In the genomic region with DNA sequence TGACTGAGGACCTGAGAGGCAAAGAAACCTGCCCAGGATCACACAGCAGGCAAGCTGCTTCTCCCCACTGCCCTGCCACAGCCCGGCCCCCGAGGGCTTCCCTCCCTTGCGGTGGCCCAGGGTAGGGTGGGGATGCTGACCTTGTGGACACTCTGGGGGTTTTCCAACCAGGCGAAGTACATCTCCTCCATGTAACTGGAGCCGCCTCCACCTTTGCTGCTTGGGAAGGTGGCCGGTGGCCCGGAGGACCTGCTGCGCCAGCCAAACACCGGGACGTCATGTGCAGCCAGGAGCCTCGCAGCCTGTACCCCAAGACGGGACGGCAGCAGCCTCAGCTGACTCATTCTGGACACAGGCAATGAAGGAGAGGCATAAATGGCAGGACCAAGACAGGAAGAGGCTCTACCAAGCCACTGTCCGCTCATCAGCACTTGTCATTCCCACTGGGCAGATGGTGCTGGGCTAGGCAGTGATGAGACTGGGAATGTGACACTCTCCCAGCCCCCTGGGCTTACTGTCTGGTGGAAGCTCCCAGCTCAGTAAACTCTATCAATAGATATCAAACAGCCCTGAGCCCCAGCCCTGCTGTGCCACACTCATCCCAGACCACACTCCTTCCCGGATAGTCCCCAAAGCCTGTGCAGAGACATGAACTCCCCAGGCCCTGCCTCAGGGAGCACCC, we compare ENCODE assay signal across 27 cellular contexts. TPM values are rescaled to one million over a fixed set of nuclear protein-coding genes. Genes with fewer than 3 reads are reported as not detected.
DNase-seq lines count a peak whose midpoint lies in the region; ATAC-seq, FAIRE-seq and TF ChIP-seq lines count a peak whose summit lies in the region.
"Had no signal": no experiment of that assay in that cellular context is flagged by ENCODE, and none has a peak within 500 bp of the region (broad histone marks: within the 10 kb centered on the region; RNA-seq: fewer than 3 reads in every experiment).

No MANE protein-coding gene starts in this region.

- TF ChIP-seq EP300 in HepG2 (IDR thresholded peaks at IDR 0.05; ENCODE audit: low read depth in 2 of 2, low read length in 2 of 2) = no peak
- no peak for TF ChIP-seq EP300 in HepG2 (CRISPR knock-in tag; IDR thresholded peaks at IDR 0.05; ENCODE audit: borderline replicate concordance)

- no peak overlapping the region for H3K4ac ChIP-seq in neuronal stem cell (ENCODE audit: low read length)

- no peaks in the 10 kb centered on the region for H3K27me3 Mint-ChIP-seq in endodermal cell (ENCODE audit: insufficient read depth)
- peaks cover 17 to 69% (median 37%) of the 10 kb centered on the region in 5 donors for H3K27me3 Mint-ChIP-seq in naive thymus-derived CD4-positive, alpha-beta T cell
- H3K27me3 Mint-ChIP-seq in activated T-helper 17 cell treated with anti-CD3 and anti-CD28 coated beads, Interleukin-2, amount 50 U/mL, for 72 hours = peaks cover 17% of the 10 kb centered on the region
- peaks cover 22% of the 10 kb centered on the region for H3K27me3 Mint-ChIP-seq in activated CD4-positive, alpha-beta T cell treated with anti-CD3 and anti-CD28 coated beads for 36 hours

- in situ Hi-C loops in HepG2 (cut with HindIII; ENCODE audit: extremely low pct_ligation_motif_present, low pct_unique_long_range_greater_than_20kb) = no loop called here

- DNase-seq in HepG2 (ENCODE audit: low spot score) (no peak), right lobe of liver (no peak), endodermal cell (peak; percentile 38), neuronal stem cell (ENCODE audit: low spot score) (no peak), amygdala (lab: John Stamatoyannopoulos, UW) (no peak)
- no peak for DNase-seq in naive thymus-derived CD4-positive, alpha-beta T cell
- no peak for DNase-seq in activated CD4-positive, alpha-beta T cell treated with anti-CD3 and anti-CD28 coated beads for 36 hours
- DNase-seq: 8988T; ACHN; CD4-positive, CD25-positive, alpha-beta regulatory T cell; DMS153; GM23248; HFFc6; KBM-7; MV-4-11; NCI-H1105; NCI-H1436 treated with DMSO at 0.1 percent for 48 hours; NCI-H187 treated with DMSO at 0.1 percent for 48 hours; NCI-H524; NCI-H774; SIG-M5 had no signal

- H3K27me3 ChIP-seq in HepG2 (ENCODE audit: control insufficient read depth in 1 of 2, insufficient read depth in 2 of 2, low read length in 2 of 2) (no peaks in the 10 kb centered on the region; a peak in 1 of 5 replicates), right lobe of liver (no peaks in the 10 kb centered on the region), endodermal cell (ENCODE audit: control insufficient read depth, insufficient read depth, low read length, poor library complexity, severe bottlenecking) (no peaks in the 10 kb centered on the region), neuronal stem cell (ENCODE audit: control insufficient read depth in 3 of 3, insufficient read depth in 3 of 3, low read depth in 1 of 3, low read length in 3 of 3) (peaks cover 0 to 16% (median 4%) of the 10 kb centered on the region in 3 experiments)
- no peaks in the 10 kb centered on the region for H3K27me3 ChIP-seq in naive thymus-derived CD4-positive, alpha-beta T cell (ENCODE audit: control insufficient read depth in 2 of 2, insufficient read depth in 2 of 2, low read length in 2 of 2)
- H3K27me3 ChIP-seq: BLaER1 had no signal

- no peak overlapping the region for H2AK5ac ChIP-seq in neuronal stem cell (ENCODE audit: low read depth, low read length)

- H4K8ac ChIP-seq in neuronal stem cell (ENCODE audit: low read depth, low read length) = no peak overlapping the region

- no peak for TF ChIP-seq RAD21 in HepG2 (CRISPR knock-in tag; IDR thresholded peaks at IDR 0.05)

- ATAC-seq in HepG2 (no peak), right lobe of liver (no peak)
- ATAC-seq in naive thymus-derived CD4-positive, alpha-beta T cell = no peak
- no peak for ATAC-seq in activated T-helper 17 cell treated with anti-CD3 and anti-CD28 coated beads, Interleukin-2, amount 50 U/mL, for 72 hours (replicated peaks)
- ATAC-seq in activated CD4-positive, alpha-beta T cell treated with anti-CD3 and anti-CD28 coated beads for 36 hours = no peak

- no peak overlapping the region for H4K91ac ChIP-seq in neuronal stem cell (ENCODE audit: low read depth, low read length, poor library complexity)

- no peak overlapping the region for H2AFZ ChIP-seq in HepG2 (ENCODE audit: low read length)
- H2AFZ ChIP-seq in neuronal stem cell (ENCODE audit: low read length) = no peak overlapping the region
- H2AFZ ChIP-seq: GM23248 had no signal

- no peak overlapping the region for H2BK5ac ChIP-seq in neuronal stem cell (ENCODE audit: low read length)

- H3K4me3 ChIP-seq in HepG2 (replicated peaks in 1 of 3; ENCODE audit: insufficient read depth in 1 of 3, low read depth in 2 of 3, low read length in 3 of 3) (no peak overlapping the region), right lobe of liver (no peak overlapping the region), endodermal cell (ENCODE audit: low read length) (no peak overlapping the region), neuronal stem cell (ENCODE audit: low read length in 2 of 2) (no peak overlapping the region)
- H3K4me3 ChIP-seq in naive thymus-derived CD4-positive, alpha-beta T cell (ENCODE audit: low read length) = no peak overlapping the region
- H3K4me3 ChIP-seq: BLaER1, GM23248, HAP-1 had no signal

- WGBS in HepG2 (ENCODE audit: low lambda C conversion rate) = 81% methylated on average over 6 of the region's 15 CpGs
- WGBS in right lobe of liver (ENCODE audit: insufficient coverage, low coverage, low lambda C conversion rate, missing lambda C conversion rate) = no CpG with 5 or more reads among the region's 15 CpGs
- 93% methylated on average over 10 to 15 of the region's 15 CpGs for WGBS in endodermal cell (ENCODE audit: insufficient coverage in 1 of 2, insufficient read length in 1 of 2), 2 experiments
- no CpG with 5 or more reads among the region's 15 CpGs for WGBS in neuronal stem cell (ENCODE audit: extremely low coverage in 2 of 2, insufficient read length in 2 of 2, insufficient replicate concordance in 1 of 2), 2 donors

- H3K27ac Mint-ChIP-seq in endodermal cell = no peak overlapping the region
- no peak overlapping the region for H3K27ac Mint-ChIP-seq in naive thymus-derived CD4-positive, alpha-beta T cell
- no peak overlapping the region for H3K27ac Mint-ChIP-seq in activated T-helper 17 cell treated with anti-CD3 and anti-CD28 coated beads, Interleukin-2, amount 50 U/mL, for 72 hours
- no peak overlapping the region for H3K27ac Mint-ChIP-seq in activated CD4-positive, alpha-beta T cell treated with anti-CD3 and anti-CD28 coated beads for 36 hours
- H3K27ac Mint-ChIP-seq: CD4-positive, CD25-positive, alpha-beta regulatory T cell; HFFc6 had no signal

- CTCF ChIA-PET in HepG2 (lab: Yijun Ruan, JAX; ENCODE audit: low intra/inter-chr PET ratio, low total read pairs) = no interaction called here
- CTCF ChIA-PET in naive thymus-derived CD4-positive, alpha-beta T cell (lab: Charles Lee) = no interaction called here
- CTCF ChIA-PET in activated CD4-positive, alpha-beta T cell treated with anti-CD3 and anti-CD28 coated beads for 36 hours (lab: Charles Lee) = no interaction called here

- intact Hi-C loops in HepG2 (cut with micrococcal nuclease; ENCODE audit: unreplicated experiment) = no loop called here
- intact Hi-C loops in right lobe of liver (cut with DNase I) = no loop called here
- intact Hi-C loops in naive thymus-derived CD4-positive, alpha-beta T cell (cut with micrococcal nuclease) = no loop called here
- intact Hi-C loops in activated CD4-positive, alpha-beta T cell treated with anti-CD3 and anti-CD28 coated beads for 36 hours (cut with DNase I, micrococcal nuclease) = no loop called here

- 0 out of 2 replicates have a peak, but pooled peaks cover 6% of the 10 kb centered on the region for H4K20me1 ChIP-seq in HepG2 (ENCODE audit: insufficient read depth, low read length)

- H3K4me2 ChIP-seq in HepG2 (ENCODE audit: low read depth, low read length) (no peak overlapping the region), neuronal stem cell (ENCODE audit: insufficient read depth, low read length, poor library complexity, severe bottlenecking) (no peak overlapping the region)
- H3K4me2 ChIP-seq: BLaER1 had no signal

- H3K36me3 Mint-ChIP-seq in endodermal cell (ENCODE audit: low read depth) = no peaks in the 10 kb centered on the region
- H3K36me3 Mint-ChIP-seq in naive thymus-derived CD4-positive, alpha-beta T cell = peaks cover 0 to 4% (median 0%) of the 10 kb centered on the region in 5 donors
- no peaks in the 10 kb centered on the region for H3K36me3 Mint-ChIP-seq in activated T-helper 17 cell treated with anti-CD3 and anti-CD28 coated beads, Interleukin-2, amount 50 U/mL, for 72 hours (ENCODE audit: low read depth)
- no peaks in the 10 kb centered on the region for H3K36me3 Mint-ChIP-seq in activated CD4-positive, alpha-beta T cell treated with anti-CD3 and anti-CD28 coated beads for 36 hours (ENCODE audit: low read depth)
- H3K36me3 Mint-ChIP-seq: CD4-positive, CD25-positive, alpha-beta regulatory T cell had no signal

- peaks cover 11% of the 10 kb centered on the region for H3K4me1 Mint-ChIP-seq in endodermal cell
- H3K4me1 Mint-ChIP-seq in naive thymus-derived CD4-positive, alpha-beta T cell = peaks cover 0 to 8% (median 7%) of the 10 kb centered on the region in 7 donors
- no peaks in the 10 kb centered on the region for H3K4me1 Mint-ChIP-seq in activated T-helper 17 cell treated with anti-CD3 and anti-CD28 coated beads, Interleukin-2, amount 50 U/mL, for 72 hours
- H3K4me1 Mint-ChIP-seq in activated CD4-positive, alpha-beta T cell treated with anti-CD3 and anti-CD28 coated beads for 36 hours = peaks cover 4% of the 10 kb centered on the region

- no peak overlapping the region for H3K18ac ChIP-seq in neuronal stem cell (ENCODE audit: low read length)

- H3K9me3 ChIP-seq in HepG2 (ENCODE audit: low read length) (no peaks in the 10 kb centered on the region), right lobe of liver (no peaks in the 10 kb centered on the region), endodermal cell (ENCODE audit: control insufficient read depth, low read length) (no peaks in the 10 kb centered on the region), neuronal stem cell (replicated peaks in 1 of 2; ENCODE audit: control insufficient read depth in 2 of 2, insufficient read depth in 1 of 2, low read depth in 1 of 2, low read length in 2 of 2) (no peaks in the 10 kb centered on the region)
- no peaks in the 10 kb centered on the region for H3K9me3 ChIP-seq in naive thymus-derived CD4-positive, alpha-beta T cell (ENCODE audit: control insufficient read depth in 2 of 3, low read length in 3 of 3)
- H3K9me3 ChIP-seq: BLaER1, HAP-1 had no signal

- no peak overlapping the region for H3K14ac ChIP-seq in neuronal stem cell (ENCODE audit: low read length)

- H3K9me3 Mint-ChIP-seq in endodermal cell = no peaks in the 10 kb centered on the region
- peaks cover 0 to 1% (median 0%) of the 10 kb centered on the region in 11 donors for H3K9me3 Mint-ChIP-seq in naive thymus-derived CD4-positive, alpha-beta T cell
- H3K9me3 Mint-ChIP-seq in activated T-helper 17 cell treated with anti-CD3 and anti-CD28 coated beads, Interleukin-2, amount 50 U/mL, for 72 hours = no peaks in the 10 kb centered on the region
- no peaks in the 10 kb centered on the region for H3K9me3 Mint-ChIP-seq in activated CD4-positive, alpha-beta T cell treated with anti-CD3 and anti-CD28 coated beads for 36 hours (ENCODE audit: low read depth)
- H3K9me3 Mint-ChIP-seq: HFFc6 had no signal

- H3K9ac ChIP-seq in HepG2 (ENCODE audit: insufficient read depth, low read depth, low read length) = no peak overlapping the region
- H3K9ac ChIP-seq in endodermal cell (ENCODE audit: extremely low read depth, low read length, poor library complexity, severe bottlenecking) = no peak overlapping the region
- no peak overlapping the region for H3K9ac ChIP-seq in neuronal stem cell (ENCODE audit: low read depth, low read length, poor library complexity)
- H3K9ac ChIP-seq: BLaER1, GM23248 had no signal

- H3K27ac ChIP-seq in HepG2 (ENCODE audit: extremely low read length, insufficient read depth, low read length) (no peak overlapping the region), right lobe of liver (peak overlapping the region in 1 of 3 donors; percentile 91), endodermal cell (ENCODE audit: low read depth, low read length) (no peak overlapping the region), neuronal stem cell (replicated peaks; ENCODE audit: low read length) (no peak overlapping the region)
- no peak overlapping the region for H3K27ac ChIP-seq in naive thymus-derived CD4-positive, alpha-beta T cell (ENCODE audit: low read depth, low read length)
- H3K27ac ChIP-seq: BLaER1, GM23248 had no signal

- TF ChIP-seq CTCF in HepG2 (CRISPR knock-in tag; IDR thresholded peaks at IDR 0.05) = no peak
- TF ChIP-seq CTCF in right lobe of liver (IDR thresholded peaks at IDR 0.05) = no peak
- no peak for TF ChIP-seq CTCF in endodermal cell (conservative IDR thresholded peaks at IDR 0.05)

- H3K4me3 Mint-ChIP-seq in endodermal cell = no peak overlapping the region
- H3K4me3 Mint-ChIP-seq in naive thymus-derived CD4-positive, alpha-beta T cell = no peak overlapping the region
- no peak overlapping the region for H3K4me3 Mint-ChIP-seq in activated T-helper 17 cell treated with anti-CD3 and anti-CD28 coated beads, Interleukin-2, amount 50 U/mL, for 72 hours
- no peak overlapping the region for H3K4me3 Mint-ChIP-seq in activated CD4-positive, alpha-beta T cell treated with anti-CD3 and anti-CD28 coated beads for 36 hours
- H3K4me3 Mint-ChIP-seq: CD4-positive, CD25-positive, alpha-beta regulatory T cell; HFFc6 had no signal

- no peak overlapping the region for H2BK15ac ChIP-seq in neuronal stem cell (ENCODE audit: low read length)

- H3K4me1 ChIP-seq in HepG2 (ENCODE audit: insufficient read depth, low read length) = peaks cover 17% of the 10 kb centered on the region
- H3K4me1 ChIP-seq in right lobe of liver = peaks cover 0 to 15% (median 7%) of the 10 kb centered on the region in 4 donors
- peaks cover 6% of the 10 kb centered on the region for H3K4me1 ChIP-seq in endodermal cell (ENCODE audit: control insufficient read depth, insufficient read depth, low read length)
- peaks cover 2 to 3% of the 10 kb centered on the region in 2 donors for H3K4me1 ChIP-seq in neuronal stem cell (ENCODE audit: control insufficient read depth in 2 of 2, insufficient read depth in 1 of 2, low read depth in 1 of 2, low read length in 2 of 2)
- H3K4me1 ChIP-seq in naive thymus-derived CD4-positive, alpha-beta T cell (ENCODE audit: control insufficient read depth in 2 of 2, insufficient read depth in 2 of 2, low read length in 2 of 2) = no peaks in the 10 kb centered on the region

- no peak overlapping the region for H2BK12ac ChIP-seq in neuronal stem cell (ENCODE audit: low read length)

- POLR2A ChIA-PET in HepG2 (lab: Yijun Ruan, JAX) = no interaction called here
- POLR2A ChIA-PET in naive thymus-derived CD4-positive, alpha-beta T cell (lab: Charles Lee) = no interaction called here
- POLR2A ChIA-PET in activated CD4-positive, alpha-beta T cell treated with anti-CD3 and anti-CD28 coated beads for 36 hours (lab: Charles Lee) = no interaction called here

- BruUV-seq in HepG2 (replicated peaks; lab: Mats Ljungman, UMichigan) = no TSS peak

- peak overlapping the region; percentile 66 for H3K23ac ChIP-seq in neuronal stem cell (ENCODE audit: low read depth, low read length, poor library complexity)

- FAIRE-seq in HepG2 (lab: Jason Lieb, UNC) = no peak
- FAIRE-seq: GM18507, HTR-8/SVneo, RCC 7860 had no signal

- no peaks in the 10 kb centered on the region for H3K79me2 ChIP-seq in HepG2 (ENCODE audit: insufficient read depth, low read length)

- H3K36me3 ChIP-seq in HepG2 (replicated peaks in 1 of 2; ENCODE audit: control insufficient read depth in 1 of 2, insufficient read depth in 2 of 2, low read length in 2 of 2) (no peaks in the 10 kb centered on the region), right lobe of liver (peaks cover 0 to 22% (median 8%) of the 10 kb centered on the region in 4 donors), endodermal cell (ENCODE audit: control insufficient read depth, insufficient read depth, low read length) (no peaks in the 10 kb centered on the region), neuronal stem cell (replicated peaks in 1 of 2; ENCODE audit: control insufficient read depth in 2 of 2, insufficient read depth in 2 of 2, low read length in 2 of 2) (no peaks in the 10 kb centered on the region)
- H3K36me3 ChIP-seq in naive thymus-derived CD4-positive, alpha-beta T cell (ENCODE audit: control insufficient read depth in 2 of 3, insufficient read depth in 3 of 3, low read length in 3 of 3) = no peaks in the 10 kb centered on the region
- H3K36me3 ChIP-seq: BLaER1 had no signal

- TF ChIP-seq POLR2A in HepG2 (IDR thresholded peaks at IDR 0.05; ENCODE audit: insufficient read depth in 1 of 2, low read depth in 2 of 2, low read length in 2 of 2) (no peak), right lobe of liver (IDR thresholded peaks at IDR 0.05) (no peak)

- no peak overlapping the region for H2BK120ac ChIP-seq in neuronal stem cell (ENCODE audit: low read depth, low read length)

- H3K79me1 ChIP-seq in neuronal stem cell (ENCODE audit: low read depth, low read length) = no peaks in the 10 kb centered on the region

RNA-seq across cellular contexts. Expression of gene OGDHL, which starts 3.7 kb away (rescaled TPM):
- total RNA-seq in HepG2 (2016; rRNA removed; fragmentation: Illumina TruSeq; extraction: Trizol) (1.6 and 3.0 TPM in 2 replicates), right lobe of liver (10 to 100 TPM; 60.4 to 98.5 (median 76.8) TPM), endodermal cell (10 to 100 TPM; 13.0 to 14.6 TPM)
- total RNA-seq in HepG2 (2016; cell fraction: cytosol; rRNA removed; fragmentation: Illumina TruSeq; extraction: Trizol; ENCODE audit: low read depth) = 0.88 and 0.91 TPM in 2 replicates
- total RNA-seq in HepG2 (2016; cell fraction: insoluble cytoplasmic fraction; rRNA removed; fragmentation: Illumina TruSeq; extraction: Trizol) = 1.5 and 3.5 TPM in 2 replicates
- 1.1 TPM in 2 replicates for total RNA-seq in HepG2 (2016; cell fraction: membrane; rRNA removed; fragmentation: Illumina TruSeq; extraction: Trizol)
- total RNA-seq in HepG2 (2016; cell fraction: nucleus; rRNA removed; fragmentation: Illumina TruSeq; extraction: Trizol) = 5.1 and 6.2 TPM in 2 replicates
- 9.8 and 11.2 TPM in 2 replicates for polyA plus RNA-seq in HepG2 (2011; rRNA removed)
- 4.3 and 6.1 TPM in 2 replicates for polyA plus RNA-seq in HepG2 (2011; cell fraction: cytosol; rRNA removed)
- 51.8 and 65.3 TPM in 2 replicates for polyA plus RNA-seq in HepG2 (2011; cell fraction: nucleus; rRNA removed)
- 3.8 and 4.0 TPM in 2 replicates for polyA plus RNA-seq in HepG2 (2012)
- 0.20 and 0.34 TPM in 2 replicates for polyA plus RNA-seq in HepG2 (2016; cell fraction: cytosol; fragmentation: Illumina TruSeq; extraction: Trizol; ENCODE audit: low read depth)
- polyA plus RNA-seq in HepG2 (2016; cell fraction: insoluble cytoplasmic fraction; fragmentation: Illumina TruSeq; extraction: Trizol; ENCODE audit: low read depth) = 1.3 and 1.5 TPM in 2 replicates
- 0.53 and 0.68 TPM in 2 replicates for polyA plus RNA-seq in HepG2 (2016; cell fraction: membrane; fragmentation: Illumina TruSeq; extraction: Trizol; ENCODE audit: low read depth)
- polyA plus RNA-seq in HepG2 (2016; cell fraction: nucleus; fragmentation: Illumina TruSeq; extraction: Trizol; ENCODE audit: insufficient read depth, low read depth) = 13.3 and 17.6 TPM in 2 replicates
- polyA minus RNA-seq in HepG2 (2011; rRNA and poly(A)+ RNA removed; ENCODE audit: low replicate concordance) = 0.77 and 17.2 TPM in 2 replicates
- polyA minus RNA-seq in HepG2 (2011; cell fraction: cytosol; rRNA and poly(A)+ RNA removed) = 2.6 and 4.6 TPM in 2 replicates
- polyA minus RNA-seq in HepG2 (2011; cell fraction: nucleus; rRNA and poly(A)+ RNA removed) = 10.9 and 12.4 TPM in 2 replicates
- 7.3 TPM for polyA plus RNA-seq in endodermal cell (2013, experiment 1 of 2)
- polyA plus RNA-seq in endodermal cell (2013, experiment 2 of 2) = 5.5 TPM
- polyA plus RNA-seq in neuronal stem cell (2013, experiment 1 of 2) = 0.24 TPM
- polyA plus RNA-seq in neuronal stem cell (2013, experiment 2 of 2) = 0.24 TPM
- not detected for total RNA-seq in naive thymus-derived CD4-positive, alpha-beta T cell
- not detected for polyA plus RNA-seq in naive thymus-derived CD4-positive, alpha-beta T cell
- 1 to 10 TPM in 1 of 2 donors, under 1 TPM in 1; 0.21 to 1.6 TPM for total RNA-seq in activated T-helper 17 cell treated with anti-CD3 and anti-CD28 coated beads, Interleukin-2, amount 50 U/mL, for 72 hours
- under 1 TPM; 0.44 to 0.73 TPM for total RNA-seq in activated CD4-positive, alpha-beta T cell treated with anti-CD3 and anti-CD28 coated beads for 36 hours
- total RNA-seq: CD4-positive, CD25-positive, alpha-beta regulatory T cell; GM23248 had no signal
- polyA plus RNA-seq: CD4-positive, CD25-positive, alpha-beta regulatory T cell; GM23248 had no signal
